ENCODE assay signal across 9 cellular contexts in genomic region chr14:58171090-58171489, GRCh38. TPM values are rescaled to one million over a fixed set of nuclear protein-coding genes. Genes with fewer than 3 reads are reported as not detected.
DNase-seq lines count a peak whose midpoint lies in the region; ATAC-seq and TF ChIP-seq lines count a peak whose summit lies in the region.
"Had no signal": no experiment of that assay in that cellular context is flagged by ENCODE, and none has a peak within 500 bp of the region (broad histone marks: within the 10 kb centered on the region; RNA-seq: fewer than 3 reads in every experiment).

No MANE protein-coding gene starts in this region.

- intact Hi-C loops in aorta (cut with DNase I) = no loop called here

- H3K27me3 ChIP-seq in aorta (ENCODE audit: control insufficient read depth in 1 of 2, insufficient read depth in 2 of 2, low read length in 1 of 2) = no peaks in the 10 kb centered on the region

- WGBS in aorta, 2 donors = 9 to 15% methylated on average over 6 of the region's 6 CpGs

- H3K4me1 ChIP-seq in aorta (ENCODE audit: control insufficient read depth in 1 of 2, insufficient read depth in 2 of 2, low read length in 2 of 2) = no peaks in the 10 kb centered on the region

- H3K9me3 ChIP-seq in aorta (ENCODE audit: control insufficient read depth, low read length) = no peaks in the 10 kb centered on the region

- no peak for TF ChIP-seq CTCF in GM20000 (IDR thresholded peaks at IDR 0.05; ENCODE audit: extremely low read depth, missing control alignments)

- H3K27ac ChIP-seq in aorta (ENCODE audit: low read depth in 1 of 2, low read length in 2 of 2) = no peak overlapping the region

- no peaks in the 10 kb centered on the region for H3K36me3 ChIP-seq in aorta (ENCODE audit: control insufficient read depth in 1 of 2, insufficient read depth in 2 of 2, low read length in 1 of 2)

- peak; percentile 92 for ATAC-seq in HG03565 (IDR thresholded peaks at IDR 0.05; ENCODE audit: unreplicated experiment)
- ATAC-seq in aorta (ENCODE audit: low FRiP score) = peak; percentile 69

- H3K4me3 ChIP-seq in aorta (ENCODE audit: low read length in 2 of 2) = no peak overlapping the region

- DNase-seq in COR-L47 (lab: John Stamatoyannopoulos, UW) = peak; percentile 80
- DNase-seq in GM20000 (ENCODE audit: low spot score) = peak; percentile 69
- peak; percentile 97 to 98 for DNase-seq in NCI-H524 (lab: John Stamatoyannopoulos, UW)
- peak; percentile 66 for DNase-seq in activated CD8-positive, alpha-beta memory T cell treated with anti-CD3 and anti-CD28 coated beads, Interleukin-2, amount 50 U/mL, for 48 hours
- DNase-seq in fibroblast of the conjunctiva (ENCODE audit: low read depth) = peak; percentile 62
- peak; percentile 4 for DNase-seq in occipital lobe (lab: John Stamatoyannopoulos, UW)
- peak; percentile 82 to 84 for DNase-seq in aorta

RNA-seq across cellular contexts. Expression of gene ARMH4, which starts 19.1 kb away (rescaled TPM):
- 99.4 TPM for total RNA-seq in occipital lobe
- 10 to 100 TPM in 1 of 2 donors, 1 to 10 TPM in 1; 8.4 to 14.6 TPM for total RNA-seq in aorta
- 1 to 10 TPM in 1 of 2 donors, under 1 TPM in 1; 0.92 to 1.8 TPM for polyA plus RNA-seq in aorta
- total RNA-seq: T-helper 2 cell treated with Interferon-gamma antibody and Interleukin-4, amounts not matched to agents 100 ng/mL and 5 ng/mL, for 36 hours had no signal

RNA-seq across cellular contexts. Expression of gene ACTR10, which starts 28.9 kb away (rescaled TPM):
- 144 TPM for total RNA-seq in occipital lobe
- total RNA-seq in aorta = 10 to 100 TPM; 66.9 to 73.0 TPM
- 10 to 100 TPM; 47.3 to 95.6 TPM for polyA plus RNA-seq in aorta

Comparison
In these comparisons a context has a peak if more than half of its experiments do, and no peak if none do; other contexts are left out.
1. DNase-seq: peak in every context shown above with its lines; median percentile 98 in NCI-H524; 83 in aorta; 80 in COR-L47; 69 in GM20000; 66 in activated CD8-positive, alpha-beta memory T cell treated with anti-CD3 and anti-CD28 coated beads, Interleukin-2, amount 50 U/mL, for 48 hours; 62 in fibroblast of the conjunctiva; 4 in occipital lobe.